In the genomic region with DNA sequence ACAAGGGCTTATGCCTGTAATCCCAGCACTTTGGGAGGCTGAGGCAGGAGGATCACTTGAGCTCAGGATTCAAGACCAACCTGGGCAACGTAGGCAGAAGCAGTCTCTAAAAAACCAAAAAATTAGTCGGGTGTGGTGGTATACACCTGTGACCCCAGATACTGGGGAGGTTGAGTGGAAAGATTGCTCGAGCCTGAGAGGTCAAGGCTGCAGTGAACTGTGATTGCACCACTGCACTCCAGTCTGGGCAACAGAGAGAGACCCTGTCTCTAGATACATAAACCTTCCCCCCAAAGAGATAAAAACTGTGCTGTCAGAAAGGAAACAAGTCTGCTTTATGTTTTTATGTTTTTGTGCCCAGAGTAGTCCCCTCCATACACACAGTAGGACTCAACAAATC, we compare ENCODE assay signal across 16 cellular contexts. TPM values are rescaled to one million over a fixed set of nuclear protein-coding genes. Genes with fewer than 3 reads are reported as not detected.
DNase-seq lines count a peak whose midpoint lies in the region; ATAC-seq and TF ChIP-seq lines count a peak whose summit lies in the region.
"Had no signal": no experiment of that assay in that cellular context is flagged by ENCODE, and none has a peak within 500 bp of the region (broad histone marks: within the 10 kb centered on the region; RNA-seq: fewer than 3 reads in every experiment).

No MANE protein-coding gene starts in this region.

- TF ChIP-seq POLR2A in esophagus squamous epithelium (IDR thresholded peaks at IDR 0.05) = no peak

- no peak overlapping the region for H3K4me3 ChIP-seq in esophagus squamous epithelium
- peak overlapping the region; percentile 41 for H3K4me3 ChIP-seq in psoas muscle
- peak overlapping the region in 2 of 3 donors; percentile 7 to 19 for H3K4me3 ChIP-seq in skeletal muscle tissue (ENCODE audit: low read length in 3 of 3)
- H3K4me3 ChIP-seq: GM23338, HAP-1 had no signal

- H3K27ac ChIP-seq in esophagus squamous epithelium (peak overlapping the region in 3 of 4 donors; percentile 61 to 80 (median 78)), psoas muscle (peak overlapping the region; percentile 68), skeletal muscle tissue (ENCODE audit: low read depth, low read length) (peak overlapping the region; percentile 38)

- H3K4me1 ChIP-seq in esophagus squamous epithelium (peaks cover 0 to 35% (median 3%) of the 10 kb centered on the region in 3 donors), psoas muscle (no peaks in the 10 kb centered on the region), skeletal muscle tissue (ENCODE audit: control insufficient read depth in 3 of 3, insufficient read depth in 3 of 3, low read length in 3 of 3) (peaks cover 0 to 5% (median 0%) of the 10 kb centered on the region in 3 donors)

- DNase-seq in esophagus squamous epithelium (lab: John Stamatoyannopoulos, UW) (no peak), psoas muscle (no peak), dedifferentiated amniotic fluid mesenchymal stem cell (ENCODE audit: extremely low spot score) (no peak), GOT3 (lab: John Stamatoyannopoulos, UW) (no peak), cerebellar cortex (ENCODE audit: low spot score) (no peak)
- DNase-seq: C1 segment of cervical spinal cord; Calu3; CD4-positive, alpha-beta memory T cell; COR-L47; DMS53; DMS79 treated with DMSO at 0.1 percent for 48 hours; GF-D8; HFFc6 had no signal

- no peak for ATAC-seq in psoas muscle

- TF ChIP-seq CTCF in esophagus squamous epithelium (IDR thresholded peaks at IDR 0.05) (no peak), psoas muscle (IDR thresholded peaks at IDR 0.05) (no peak)

- H3K36me3 ChIP-seq in esophagus squamous epithelium (no peaks in the 10 kb centered on the region), psoas muscle (ENCODE audit: insufficient read depth in 1 of 2, low read depth in 1 of 2) (no peaks in the 10 kb centered on the region), skeletal muscle tissue (ENCODE audit: control insufficient read depth in 3 of 3, insufficient read depth in 3 of 3, low read length in 3 of 3) (no peaks in the 10 kb centered on the region)
- H3K36me3 ChIP-seq: HAP-1 had no signal

- H3K27me3 ChIP-seq in esophagus squamous epithelium (no peaks in the 10 kb centered on the region), psoas muscle (ENCODE audit: insufficient read depth in 3 of 3, low read length in 2 of 3) (no peaks in the 10 kb centered on the region), skeletal muscle tissue (ENCODE audit: control insufficient read depth in 3 of 3, insufficient read depth in 3 of 3, low read length in 3 of 3) (no peaks in the 10 kb centered on the region)

- no peaks in the 10 kb centered on the region for H3K9me3 ChIP-seq in esophagus squamous epithelium
- no peaks in the 10 kb centered on the region for H3K9me3 ChIP-seq in psoas muscle
- H3K9me3 ChIP-seq in skeletal muscle tissue (ENCODE audit: control insufficient read depth in 3 of 3, low read length in 3 of 3) = no peaks in the 10 kb centered on the region
- H3K9me3 ChIP-seq: HAP-1 had no signal

- intact Hi-C loops in esophagus squamous epithelium (cut with DNase I) (no loop called here), psoas muscle (cut with DNase I) (no loop called here)

- no peak overlapping the region for H3K9ac ChIP-seq in skeletal muscle tissue (ENCODE audit: low read depth in 1 of 3, low read length in 3 of 3)

- WGBS in esophagus squamous epithelium, 2 donors = 74 to 88% methylated on average over 3 of the region's 3 CpGs
- 89 to 92% (median 90%) methylated on average over 3 of the region's 3 CpGs for WGBS in psoas muscle, 3 donors

RNA-seq across cellular contexts. Expression of a gene that starts 27.5 kb away (rescaled TPM):
- total RNA-seq in esophagus squamous epithelium = 10 to 100 TPM; 46.0 to 99.8 (median 66.0) TPM
- total RNA-seq in psoas muscle = 10 to 100 TPM; 21.0 to 25.5 (median 22.6) TPM
- polyA plus RNA-seq in psoas muscle = 10 to 100 TPM; 10.9 to 17.1 (median 12.1) TPM
- total RNA-seq in skeletal muscle tissue = 81.9 TPM

Comparison
In these comparisons a context has a peak if more than half of its experiments do, and no peak if none do; other contexts are left out.
1. H3K4me3 ChIP-seq: peak in psoas muscle (single experiment) and skeletal muscle tissue (2 of 3); none in esophagus squamous epithelium (0 of 4).
2. Peak in every context shown above with its lines, with median percentiles within 50 percentile points of each other: H3K27ac ChIP-seq.